Comparison of ENCODE assay signal across 10 cellular contexts in genomic region chr2:98869272-98869641, GRCh38.
DNase-seq lines count a peak whose midpoint lies in the region; ATAC-seq and TF ChIP-seq lines count a peak whose summit lies in the region.
"Had no signal": no experiment of that assay in that cellular context is flagged by ENCODE, and none has a peak within 500 bp of the region (broad histone marks: within the 10 kb centered on the region; RNA-seq: fewer than 3 reads in every experiment).

No MANE protein-coding gene starts in this region.

- no peaks in the 10 kb centered on the region for H3K36me3 Mint-ChIP-seq in endodermal cell (ENCODE audit: low read depth)
- no peaks in the 10 kb centered on the region for H3K36me3 Mint-ChIP-seq in activated naive CD8-positive, alpha-beta T cell treated with anti-CD3 and anti-CD28 coated beads, Interleukin-2, amount 50 U/mL, for 24 hours (ENCODE audit: low read depth)

- peaks cover 5% of the 10 kb centered on the region for H3K4me1 ChIP-seq in endodermal cell (ENCODE audit: control insufficient read depth, insufficient read depth, low read length)
- H3K4me1 ChIP-seq in sigmoid colon = no peaks in the 10 kb centered on the region

- TF ChIP-seq CTCF in endodermal cell (conservative IDR thresholded peaks at IDR 0.05) (no peak), sigmoid colon (IDR thresholded peaks at IDR 0.05) (no peak)

- no peaks in the 10 kb centered on the region for H3K9me3 Mint-ChIP-seq in endodermal cell
- H3K9me3 Mint-ChIP-seq in activated naive CD8-positive, alpha-beta T cell treated with anti-CD3 and anti-CD28 coated beads, Interleukin-2, amount 50 U/mL, for 24 hours = no peaks in the 10 kb centered on the region

- H3K27ac Mint-ChIP-seq in endodermal cell = no peak overlapping the region
- no peak overlapping the region for H3K27ac Mint-ChIP-seq in activated naive CD8-positive, alpha-beta T cell treated with anti-CD3 and anti-CD28 coated beads, Interleukin-2, amount 50 U/mL, for 24 hours

- no peak for ATAC-seq in GM21619 (IDR thresholded peaks at IDR 0.05; ENCODE audit: unreplicated experiment)
- ATAC-seq in activated naive CD8-positive, alpha-beta T cell treated with anti-CD3 and anti-CD28 coated beads, Interleukin-2, amount 50 U/mL, for 24 hours = no peak

- DNase-seq in HT1080 (ENCODE audit: low read depth) (peak; percentile 10), NCI-H345 (lab: John Stamatoyannopoulos, UW) (peak; percentile 93), endodermal cell (peak; percentile 64), renal cortical epithelial cell (ENCODE audit: low read depth) (peak; percentile 70), sigmoid colon (no peak), substantia nigra (lab: John Stamatoyannopoulos, UW) (no peak)
- no peak for DNase-seq in activated naive CD8-positive, alpha-beta T cell treated with anti-CD3 and anti-CD28 coated beads, Interleukin-2, amount 50 U/mL, for 24 hours
- DNase-seq: activated CD8-positive, alpha-beta memory T cell treated with anti-CD3 and anti-CD28 coated beads, Interleukin-2, amount 50 U/mL, for 4 hours; stimulated activated CD4-positive, alpha-beta T cell treated with anti-CD3 and anti-CD28 coated beads, Interleukin-4, amount 100 ng/mL, for 4 hours had no signal

- H3K4me3 ChIP-seq in endodermal cell (ENCODE audit: low read length) (no peak overlapping the region), sigmoid colon (no peak overlapping the region)

- H3K9me3 ChIP-seq in endodermal cell (ENCODE audit: control insufficient read depth, low read length) (no peaks in the 10 kb centered on the region), sigmoid colon (no peaks in the 10 kb centered on the region)

- TF ChIP-seq POLR2A in sigmoid colon (IDR thresholded peaks at IDR 0.05) = no peak

- H3K36me3 ChIP-seq in endodermal cell (ENCODE audit: control insufficient read depth, insufficient read depth, low read length) = no peaks in the 10 kb centered on the region
- no peaks in the 10 kb centered on the region for H3K36me3 ChIP-seq in sigmoid colon

- H3K27ac ChIP-seq in endodermal cell (ENCODE audit: low read depth, low read length) = no peak overlapping the region
- peak overlapping the region in 1 of 4 donors; percentile 5 for H3K27ac ChIP-seq in sigmoid colon
- no peak overlapping the region for H3K27ac ChIP-seq in substantia nigra (ENCODE audit: low read depth, low read length, poor library complexity, severe bottlenecking)

- no peak overlapping the region for H3K9ac ChIP-seq in endodermal cell (ENCODE audit: extremely low read depth, low read length, poor library complexity, severe bottlenecking)

- no peaks in the 10 kb centered on the region for H3K27me3 ChIP-seq in endodermal cell (ENCODE audit: control insufficient read depth, insufficient read depth, low read length, poor library complexity, severe bottlenecking)
- H3K27me3 ChIP-seq in sigmoid colon = no peaks in the 10 kb centered on the region

- H3K4me3 Mint-ChIP-seq in endodermal cell = no peak overlapping the region
- no peak overlapping the region for H3K4me3 Mint-ChIP-seq in activated naive CD8-positive, alpha-beta T cell treated with anti-CD3 and anti-CD28 coated beads, Interleukin-2, amount 50 U/mL, for 24 hours

- peaks cover 4% of the 10 kb centered on the region for H3K27me3 Mint-ChIP-seq in endodermal cell (ENCODE audit: insufficient read depth)
- peaks cover 2% of the 10 kb centered on the region for H3K27me3 Mint-ChIP-seq in activated naive CD8-positive, alpha-beta T cell treated with anti-CD3 and anti-CD28 coated beads, Interleukin-2, amount 50 U/mL, for 24 hours

- no peaks in the 10 kb centered on the region for H3K4me1 Mint-ChIP-seq in endodermal cell
- H3K4me1 Mint-ChIP-seq in activated naive CD8-positive, alpha-beta T cell treated with anti-CD3 and anti-CD28 coated beads, Interleukin-2, amount 50 U/mL, for 24 hours = no peaks in the 10 kb centered on the region

- intact Hi-C loops in sigmoid colon (cut with DNase I) = no loop called here

- WGBS in endodermal cell (ENCODE audit: insufficient coverage in 1 of 2, insufficient read length in 1 of 2), 2 experiments = 89% methylated on average over 8 to 10 of the region's 10 CpGs
- WGBS in sigmoid colon, 2 donors = 20 to 66% methylated on average over 10 of the region's 10 CpGs

- no peak for TF ChIP-seq EP300 in sigmoid colon (IDR thresholded peaks at IDR 0.05)

Comparison
In these comparisons a context has a peak if more than half of its experiments do, and no peak if none do; other contexts are left out.
1. DNase-seq: peak in HT1080 (single experiment), NCI-H345 (single experiment), endodermal cell (single experiment) and renal cortical epithelial cell (single experiment); none in sigmoid colon (single experiment), substantia nigra (0 of 49) and activated naive CD8-positive, alpha-beta T cell treated with anti-CD3 and anti-CD28 coated beads, Interleukin-2, amount 50 U/mL, for 24 hours (single experiment).